In the genomic region with DNA sequence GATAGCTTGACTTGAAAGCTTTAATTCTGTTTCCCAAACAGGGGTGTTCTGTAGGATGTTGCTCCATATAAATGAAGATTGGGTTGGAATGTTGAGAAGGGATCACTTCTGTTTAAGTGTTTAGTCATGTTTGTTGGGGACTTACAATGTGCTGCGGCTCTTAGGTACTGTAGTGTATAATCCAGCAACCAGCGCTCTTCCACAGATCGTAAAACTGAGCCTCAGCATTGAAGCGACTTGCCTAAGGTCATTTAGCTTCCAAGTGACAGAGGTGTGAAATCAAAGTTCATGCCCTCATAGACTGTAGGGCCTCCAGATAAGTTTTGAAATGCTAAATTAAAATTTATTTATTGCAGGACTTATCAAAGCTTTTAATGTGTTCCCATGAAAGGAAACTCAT, we compare ENCODE assay signal across 9 cellular contexts. TPM values are rescaled to one million over a fixed set of nuclear protein-coding genes. Genes with fewer than 3 reads are reported as not detected.
DNase-seq lines count a peak whose midpoint lies in the region; ATAC-seq and TF ChIP-seq lines count a peak whose summit lies in the region.
"Had no signal": no experiment of that assay in that cellular context is flagged by ENCODE, and none has a peak within 500 bp of the region (broad histone marks: within the 10 kb centered on the region; RNA-seq: fewer than 3 reads in every experiment).

No MANE protein-coding gene starts in this region.

- H3K4me1 ChIP-seq in duodenal mucosa (ENCODE audit: control insufficient read depth in 1 of 2, insufficient read depth in 2 of 2, low read length in 2 of 2): peaks cover 27 to 38% of the 10 kb centered on the region in 2 donors
- peaks cover 45% of the 10 kb centered on the region for H3K4me1 ChIP-seq in neuron (ENCODE audit: insufficient read depth, low read length)

- H3K27me3 ChIP-seq in duodenal mucosa (ENCODE audit: control insufficient read depth in 1 of 2, insufficient read depth in 2 of 2, low read length in 2 of 2) (no peaks in the 10 kb centered on the region), neuron (ENCODE audit: insufficient read depth, low read length) (no peaks in the 10 kb centered on the region)
- H3K27me3 ChIP-seq: Peyer's patch had no signal

- H3K9ac ChIP-seq in duodenal mucosa (ENCODE audit: low read depth in 1 of 2, low read length in 2 of 2): peak overlapping the region; percentile 21 to 87

- no peak overlapping the region for H2AFZ ChIP-seq in neuron (ENCODE audit: low read depth, low read length)

- H3K9me3 Mint-ChIP-seq in Calu3 (ENCODE audit: low read depth, unreplicated experiment): no peaks in the 10 kb centered on the region

- peaks cover 26% of the 10 kb centered on the region for H3K36me3 Mint-ChIP-seq in Calu3 (ENCODE audit: insufficient read depth, unreplicated experiment)

- TSS peak; percentile 32 for BruUV-seq in Calu3 (replicated peaks; lab: Mats Ljungman, UMichigan)

- H3K4me1 Mint-ChIP-seq in Calu3 (ENCODE audit: low read depth, unreplicated experiment): peaks cover 26% of the 10 kb centered on the region

- intact Hi-C loops in Calu3 (cut with micrococcal nuclease; ENCODE audit: unreplicated experiment): no loop called here

- peak overlapping the region; percentile 86 for H3K4me3 Mint-ChIP-seq in Calu3 (ENCODE audit: low read depth, unreplicated experiment)

- H3K27me3 Mint-ChIP-seq in Calu3 (ENCODE audit: unreplicated experiment): no peaks in the 10 kb centered on the region

- no peak overlapping the region for H3K27ac Mint-ChIP-seq in Calu3 (ENCODE audit: unreplicated experiment)

- H3K4me3 ChIP-seq in LNCaP clone FGC (ENCODE audit: low read depth, low read length): peak overlapping the region; percentile 96
- H3K4me3 ChIP-seq in duodenal mucosa (ENCODE audit: low read depth in 1 of 2, low read length in 2 of 2): peak overlapping the region; percentile 77 to 93
- peak overlapping the region; percentile 90 for H3K4me3 ChIP-seq in neuron (ENCODE audit: low read length)

- CTCF ChIA-PET in Calu3 (lab: Charles Lee): no interaction called here

- H3K27ac ChIP-seq in duodenal mucosa (ENCODE audit: low read depth, low read length): no peak overlapping the region

- no peak for ATAC-seq in HG03354 (IDR thresholded peaks at IDR 0.05; ENCODE audit: poor library complexity, severe bottlenecking, unreplicated experiment)

- DNase-seq in Calu3: no peak
- no peak for DNase-seq in LNCaP clone FGC (ENCODE audit: low read depth)
- no peak for DNase-seq in activated CD4-positive, alpha-beta T cell treated with anti-CD3 and anti-CD28 coated beads for 1 hour
- DNase-seq in activated CD4-positive, alpha-beta T cell treated with anti-CD3 and anti-CD28 coated beads, Interleukin-2, amount 50 U/mL, for 4 hours: no peak
- DNase-seq in activated CD4-positive, CD25-positive, alpha-beta regulatory T cell treated with anti-CD3 and anti-CD28 coated beads, Interleukin-2, amount 50 U/mL, for 72 hours: no peak
- DNase-seq: Peyer's patch had no signal

- H3K36me3 ChIP-seq in duodenal mucosa (ENCODE audit: control insufficient read depth in 1 of 2, insufficient read depth in 2 of 2, low read length in 2 of 2) (no peaks in the 10 kb centered on the region), neuron (ENCODE audit: insufficient read depth, low read length) (no peaks in the 10 kb centered on the region)
- H3K36me3 ChIP-seq: Peyer's patch had no signal

- no peak for TF ChIP-seq CTCF in Calu3 (IDR thresholded peaks at IDR 0.05; ENCODE audit: unreplicated experiment)
- TF ChIP-seq CTCF in LNCaP clone FGC (IDR thresholded peaks at IDR 0.05; ENCODE audit: control insufficient read depth, extremely low read depth, insufficient read depth): no peak

- H3K9me3 ChIP-seq in duodenal mucosa (ENCODE audit: control insufficient read depth in 1 of 2, low read length in 2 of 2) (no peaks in the 10 kb centered on the region), neuron (ENCODE audit: low read length) (no peaks in the 10 kb centered on the region)
- H3K9me3 ChIP-seq: Peyer's patch had no signal

RNA-seq across cellular contexts. Expression of a gene that starts 1.8 kb away (rescaled TPM):
- 18.2 and 20.3 TPM in 2 replicates for total RNA-seq in Calu3 (2022)

RNA-seq across cellular contexts. Expression of a gene that starts 13.4 kb away (rescaled TPM):
- total RNA-seq in Calu3 (2022): 2.1 and 3.9 TPM in 2 replicates
